In genomic region chr2:165791811-165792454, GRCh38 we compare ENCODE assay signal across 12 cellular contexts. TPM values are rescaled to one million over a fixed set of nuclear protein-coding genes. Genes with fewer than 3 reads are reported as not detected.
DNase-seq lines count a peak whose midpoint lies in the region; ATAC-seq and TF ChIP-seq lines count a peak whose summit lies in the region.
"Had no signal": no experiment of that assay in that cellular context is flagged by ENCODE, and none has a peak within 500 bp of the region (broad histone marks: within the 10 kb centered on the region; RNA-seq: fewer than 3 reads in every experiment).

No MANE protein-coding gene starts in this region.

- peaks cover 6% of the 10 kb centered on the region; the same call in 1 of the 2 replicates for H3K36me3 ChIP-seq in iPS-20b (ENCODE audit: insufficient read depth, low read depth, low read length)

- peaks cover 42% of the 10 kb centered on the region for H3K4me1 Mint-ChIP-seq in activated B cell treated with CpG ODN at 0.5 μM for 24 hours

- H3K4me3 Mint-ChIP-seq in activated B cell treated with CpG ODN at 0.5 μM for 24 hours, result peak overlapping the region; percentile 50

- intact Hi-C loops in activated B cell treated with CpG ODN at 0.5 μM for 24 hours (cut with micrococcal nuclease), result loop anchor here (5.0 to 10.0 kb wide), 2 partner anchors 195 to 817 kb away; no protein-coding TSS in a partner anchor

- DNase-seq in A172 (ENCODE audit: low spot score) (peak; percentile 52), HCEC 1CT (peak; percentile 64), activated B cell treated with CpG ODN at 0.5 μM for 24 hours (no peak), activated gamma-delta T cell treated with Interleukin-2 at 50 U/mL for 16 hours (no peak), cortex of kidney (lab: John Stamatoyannopoulos, UW) (no peak), NCI-H82 (lab: John Stamatoyannopoulos, UW) (no peak)
- DNase-seq in effector CD8-positive, alpha-beta T cell (lab: John Stamatoyannopoulos, UW), result no peak
- DNase-seq: activated T-cell treated with anti-CD3 and anti-CD28 coated beads, Interleukin-2, amount 50 U/mL, for 1 hour; dermis blood vessel endothelial cell; NCI-H187 had no signal

- POLR2A ChIA-PET in activated B cell treated with CpG ODN at 0.5 μM for 24 hours (lab: Charles Lee), result interaction anchor here (0.6 kb wide), 1 partner anchor 162 kb away, joined by 3 read pairs; the partner anchor contains the start of gene TTC21B

- H3K4me1 ChIP-seq in iPS-20b (ENCODE audit: insufficient read depth, low read length), result peaks cover 43% of the 10 kb centered on the region

- no peaks in the 10 kb centered on the region for H3K27me3 Mint-ChIP-seq in activated B cell treated with CpG ODN at 0.5 μM for 24 hours

- no peak overlapping the region for H3K27ac ChIP-seq in iPS-20b (ENCODE audit: low read length)

- no peak for TF ChIP-seq CTCF in activated B cell treated with CpG ODN at 0.5 μM for 24 hours (IDR thresholded peaks at IDR 0.05)

- peaks cover 8% of the 10 kb centered on the region for H3K36me3 Mint-ChIP-seq in activated B cell treated with CpG ODN at 0.5 μM for 24 hours (ENCODE audit: low read depth)

- CTCF ChIA-PET in activated B cell treated with CpG ODN at 0.5 μM for 24 hours (lab: Charles Lee), result interaction anchor here (4.4 kb wide), 1 partner anchor 82 kb away, joined by 28 read pairs; no protein-coding TSS in a partner anchor

- H3K4me3 ChIP-seq in iPS-20b (ENCODE audit: low read length), result peak overlapping the region; percentile 81

- ATAC-seq in activated B cell treated with CpG ODN at 0.5 μM for 24 hours (ENCODE audit: low read depth), result no peak
- ATAC-seq: left lobe of liver had no signal

- no peaks in the 10 kb centered on the region for H3K9me3 Mint-ChIP-seq in activated B cell treated with CpG ODN at 0.5 μM for 24 hours

- H3K27me3 ChIP-seq in iPS-20b (ENCODE audit: insufficient read depth, low read length), result peaks cover 41% of the 10 kb centered on the region

- H3K27ac Mint-ChIP-seq in activated B cell treated with CpG ODN at 0.5 μM for 24 hours, result no peak overlapping the region

- H3K9ac ChIP-seq in iPS-20b (ENCODE audit: low read depth, low read length), result peak overlapping the region; percentile 77; the same call in 1 of the 2 replicates

- H3K9me3 ChIP-seq in iPS-20b (ENCODE audit: insufficient read depth, low read depth, low read length), result no peaks in the 10 kb centered on the region

RNA-seq across cellular contexts. Expression of gene GALNT3, which starts 2.1 kb away (rescaled TPM):
- total RNA-seq in A172 (2014; rRNA removed; shearing (Covaris generic)), result not detected in 2 replicates
- 13.2 and 14.4 TPM in 2 replicates for total RNA-seq in activated B cell treated with CpG ODN at 0.5 μM for 24 hours

Comparison
In these comparisons a context has a peak if more than half of its experiments do, and no peak if none do; other contexts are left out.
1. DNase-seq: peak in A172 (single experiment) and HCEC 1CT (single experiment); none in activated B cell treated with CpG ODN at 0.5 μM for 24 hours (single experiment), activated gamma-delta T cell treated with Interleukin-2 at 50 U/mL for 16 hours (single experiment), effector CD8-positive, alpha-beta T cell (single experiment), cortex of kidney (single experiment) and NCI-H82 (single experiment).
2. RNA of gene GALNT3, which starts 2.1 kb away (total RNA-seq): 13.2 to 14.4 TPM in activated B cell treated with CpG ODN at 0.5 μM for 24 hours; not detected in A172; every median in the first group is over 10 times any median in the second.